1 cellular context compared by ENCODE assay signal in genomic region chr20:62030834-62031434, GRCh38.
A peak's percentile ranks its signal among the peaks of the same experiment; 100 is the strongest.
TF ChIP-seq lines count a peak whose summit lies in the region.

No MANE protein-coding gene starts in this region.

TF ChIP-seq in HepG2, 621 proteins besides CTCF, POLR2A, EP300 and RAD21 (continued from another document and continues in another):
- TF ChIP-seq ZBTB2 (CRISPR knock-in tag; IDR thresholded peaks at IDR 0.05; ENCODE audit: low read depth) (0 out of 2 replicates have a peak, but pooled peaks have one; percentile 28), TFAP4 (IDR thresholded peaks at IDR 0.05; ENCODE audit: borderline replicate concordance, low read depth) (no peak), KLF6 (CRISPR knock-in tag; IDR thresholded peaks at IDR 0.05) (0 out of 2 replicates have a peak, but pooled peaks have one; percentile 23), ZNF709 (CRISPR knock-in tag; IDR thresholded peaks at IDR 0.05) (no peak), HIC2 (CRISPR knock-in tag; IDR thresholded peaks at IDR 0.05; ENCODE audit: low read depth) (peak; percentile 50; the same call in 1 of the 2 replicates), ZNF605 (CRISPR knock-in tag; IDR thresholded peaks at IDR 0.05) (peak; percentile 78), NONO (IDR thresholded peaks at IDR 0.05) (no peak), NONO (CRISPR knock-in tag; conservative IDR thresholded peaks at IDR 0.05) (no peak), EHMT2 (IDR thresholded peaks at IDR 0.05; ENCODE audit: borderline replicate concordance, low read depth, low read length) (no peak), ZNF564 (CRISPR knock-in tag; IDR thresholded peaks at IDR 0.05) (0 out of 2 replicates have a peak, but pooled peaks have one; percentile 88), ZNF232 (CRISPR knock-in tag; IDR thresholded peaks at IDR 0.05; ENCODE audit: borderline replicate concordance) (peak; percentile 65; the same call in 1 of the 2 replicates), ZNF749 (CRISPR knock-in tag; IDR thresholded peaks at IDR 0.05; ENCODE audit: borderline replicate concordance) (no peak), NR0B2 (CRISPR knock-in tag; IDR thresholded peaks at IDR 0.05) (peak; percentile 62; the same call in 1 of the 2 replicates), GPN1 (CRISPR knock-in tag; IDR thresholded peaks at IDR 0.05; ENCODE audit: borderline replicate concordance) (no peak), FOXK1 (CRISPR knock-in tag; IDR thresholded peaks at IDR 0.05; ENCODE audit: borderline replicate concordance, low read depth) (peak; percentile 45; the same call in 1 of the 2 replicates), GATAD2A (CRISPR knock-in tag; IDR thresholded peaks at IDR 0.05) (peak; percentile 33; the same call in 1 of the 2 replicates), ZNF775 (CRISPR knock-in tag; IDR thresholded peaks at IDR 0.05; ENCODE audit: borderline replicate concordance) (no peak), ZNF766 (CRISPR knock-in tag; IDR thresholded peaks at IDR 0.05; ENCODE audit: borderline replicate concordance) (no peak; the same call in 1 of the 2 replicates), ZNF503 (CRISPR knock-in tag; IDR thresholded peaks at IDR 0.05) (no peak), CREB1 (IDR thresholded peaks at IDR 0.05) (no peak), CREB1 (CRISPR knock-in tag; IDR thresholded peaks at IDR 0.05) (no peak), ZIK1 (CRISPR knock-in tag; IDR thresholded peaks at IDR 0.05; ENCODE audit: borderline replicate concordance, low read depth) (peak; percentile 77; the same call in 1 of the 2 replicates), ATF5 (CRISPR knock-in tag; IDR thresholded peaks at IDR 0.05; ENCODE audit: low read depth) (0 out of 2 replicates have a peak, but pooled peaks have one; percentile 75), ELF3 (CRISPR knock-in tag; IDR thresholded peaks at IDR 0.05) (0 out of 2 replicates have a peak, but pooled peaks have one; percentile 55), ZMYM2 (CRISPR knock-in tag; IDR thresholded peaks at IDR 0.05) (peak; percentile 60; the same call in 1 of the 2 replicates), PRMT3 (CRISPR knock-in tag; IDR thresholded peaks at IDR 0.05; ENCODE audit: borderline replicate concordance, low read depth) (0 out of 2 replicates have a peak, but pooled peaks have one; percentile 60), ZNF136 (CRISPR knock-in tag; IDR thresholded peaks at IDR 0.05; ENCODE audit: low read depth) (no peak), TFE3 (CRISPR knock-in tag; IDR thresholded peaks at IDR 0.05) (peak; percentile 76; the same call in 1 of the 2 replicates), BCL3 (CRISPR knock-in tag; IDR thresholded peaks at IDR 0.05) (peak; percentile 19; the same call in 1 of the 2 replicates), UBTF (CRISPR knock-in tag; IDR thresholded peaks at IDR 0.05) (peak; percentile 42; the same call in 1 of the 2 replicates), ZNF414 (CRISPR knock-in tag; IDR thresholded peaks at IDR 0.05) (no peak), SNAPC2 (CRISPR knock-in tag; IDR thresholded peaks at IDR 0.05) (no peak), SP140L (CRISPR knock-in tag; IDR thresholded peaks at IDR 0.05; ENCODE audit: borderline replicate concordance) (no peak), ZHX1 (CRISPR knock-in tag; IDR thresholded peaks at IDR 0.05; ENCODE audit: low read depth) (peak; percentile 48; the same call in 1 of the 2 replicates), MAFK (conservative IDR thresholded peaks at IDR 0.05 in 1 of 2, IDR thresholded peaks at IDR 0.05 in 1 of 2; ENCODE audit: low read length in 2 of 2) (no peak), THAP11 (CRISPR knock-in tag; IDR thresholded peaks at IDR 0.05) (0 out of 2 replicates have a peak, but pooled peaks have one; percentile 24), SALL1 (CRISPR knock-in tag; IDR thresholded peaks at IDR 0.05) (peak; percentile 85), ZBTB21 (CRISPR knock-in tag; IDR thresholded peaks at IDR 0.05) (no peak), HOXA3 (CRISPR knock-in tag; IDR thresholded peaks at IDR 0.05) (peak; percentile 75; the same call in 1 of the 2 replicates), BCL6 (CRISPR knock-in tag; IDR thresholded peaks at IDR 0.05) (peak; percentile 47; the same call in 1 of the 2 replicates), ZNF17 (CRISPR knock-in tag; IDR thresholded peaks at IDR 0.05) (no peak), ZNF740 (CRISPR knock-in tag; IDR thresholded peaks at IDR 0.05) (no peak), ATF1 (CRISPR knock-in tag; IDR thresholded peaks at IDR 0.05) (no peak), ZNF780A (CRISPR knock-in tag; IDR thresholded peaks at IDR 0.05) (no peak), ZNF256 (CRISPR knock-in tag; conservative IDR thresholded peaks at IDR 0.05) (peak; percentile 72; the same call in 1 of the 2 replicates), YEATS4 (CRISPR knock-in tag; IDR thresholded peaks at IDR 0.05; ENCODE audit: borderline replicate concordance) (peak; percentile 45; the same call in 1 of the 2 replicates), PHF21A (CRISPR knock-in tag; IDR thresholded peaks at IDR 0.05) (peak; percentile 62)
